In the genomic region with DNA sequence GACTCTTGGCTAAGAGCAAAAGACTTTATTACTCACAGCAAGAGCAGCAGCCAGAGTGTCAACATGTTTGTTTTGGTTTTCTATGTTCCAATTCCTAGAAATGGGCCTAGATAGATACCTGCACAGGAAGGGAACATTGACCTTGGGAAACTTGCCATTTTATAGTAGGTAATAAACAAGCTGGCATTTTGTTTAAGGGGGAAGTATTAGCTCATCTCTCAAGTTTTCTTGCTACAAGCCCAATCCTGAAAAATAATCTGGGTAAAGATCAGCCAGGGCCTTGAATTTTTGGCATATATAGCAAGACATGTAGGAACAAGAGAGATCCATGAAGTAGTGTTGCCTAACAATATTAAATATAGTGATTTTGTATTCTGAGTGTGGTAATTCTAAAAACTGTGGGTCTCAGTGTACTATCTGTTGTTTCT, we compare ENCODE assay signal across 21 cellular contexts.
"Had no signal": no experiment of that assay in that cellular context is flagged by ENCODE, and none has a peak within 500 bp of the region (broad histone marks: within the 10 kb centered on the region; RNA-seq: fewer than 3 reads in every experiment).

No MANE protein-coding gene starts in this region.

- H3K4me1 ChIP-seq: body of pancreas, gastrocnemius medialis, parathyroid adenoma, testis had no signal

- H3K36me3 ChIP-seq: gastrocnemius medialis, heart right ventricle, sigmoid colon had no signal

- H3K27ac Mint-ChIP-seq: activated naive CD8-positive, alpha-beta T cell; activated T-helper 1 cell treated with anti-CD3 and anti-CD28 coated beads, Interleukin-12 subunit alpha, Interleukin-12 subunit beta, Interleukin-2, Interleukin-4 antibody, amounts not matched to agents 30 ng/mL and 10 ng/mL and 1 ng/mL, durations not matched to agents 14 hours and 24 hours and 36 hours; immature natural killer cell; nephron; stimulated activated effector memory CD8-positive, alpha-beta T cell treated with anti-CD3 and anti-CD28 coated beads, Interleukin-12 subunit alpha, Interleukin-12 subunit beta, amount 100 ng/mL, for 72 hours; T-helper 2 cell treated with Interferon-gamma antibody and Interleukin-4, amounts not matched to agents 5 μg/mL and 100 μg/mL, for 36 hours; type B pancreatic cell had no signal

- H3K36me3 Mint-ChIP-seq: stimulated activated effector memory CD8-positive, alpha-beta T cell treated with anti-CD3 and anti-CD28 coated beads, Interleukin-12 subunit alpha, Interleukin-12 subunit beta, amount 100 ng/mL, for 72 hours; type B pancreatic cell had no signal

- H3K27me3 Mint-ChIP-seq: activated naive CD8-positive, alpha-beta T cell; type B pancreatic cell had no signal

- H3K4me3 Mint-ChIP-seq: activated naive CD8-positive, alpha-beta T cell; activated T-helper 1 cell treated with anti-CD3 and anti-CD28 coated beads, Interleukin-12 subunit alpha, Interleukin-12 subunit beta, Interleukin-2, Interleukin-4 antibody, amounts not matched to agents 30 ng/mL and 10 ng/mL and 1 ng/mL, durations not matched to agents 14 hours and 24 hours and 36 hours; immature natural killer cell; nephron; stimulated activated effector memory CD8-positive, alpha-beta T cell treated with anti-CD3 and anti-CD28 coated beads, Interleukin-12 subunit alpha, Interleukin-12 subunit beta, amount 100 ng/mL, for 72 hours; T-helper 2 cell treated with Interferon-gamma antibody and Interleukin-4, amounts not matched to agents 5 μg/mL and 100 μg/mL, for 36 hours; type B pancreatic cell had no signal

- H3K27me3 ChIP-seq: body of pancreas, gastrocnemius medialis, heart right ventricle, sigmoid colon, testis had no signal

- H3K4me3 ChIP-seq: body of pancreas, gastrocnemius medialis, heart right ventricle, lung, sigmoid colon, SK-N-MC, testis had no signal

- H3K4me1 Mint-ChIP-seq: immature natural killer cell; nephron; stimulated activated effector memory CD8-positive, alpha-beta T cell treated with anti-CD3 and anti-CD28 coated beads, Interleukin-12 subunit alpha, Interleukin-12 subunit beta, amount 100 ng/mL, for 72 hours had no signal

- H3K27ac ChIP-seq: body of pancreas, gastrocnemius medialis, heart right ventricle, parathyroid adenoma, sigmoid colon, SK-N-MC, testis had no signal

- H3K9me3 ChIP-seq: body of pancreas, gastrocnemius medialis, testis had no signal

- DNase-seq: activated CD4-positive, alpha-beta T cell treated with anti-CD3 and anti-CD28 coated beads, Interleukin-2, amount 50 U/mL, for 4 hours; activated gamma-delta T cell treated with Interleukin-2 at 50 U/mL for 16 hours; amygdala; body of pancreas; central memory CD4-positive, alpha-beta T cell; gastrocnemius medialis; heart right ventricle; immature natural killer cell; midbrain; sigmoid colon; stimulated activated CD4-positive, alpha-beta T cell treated with anti-CD3 and anti-CD28 coated beads, Interleukin-4, amount 100 ng/mL, for 24 hours; testis had no signal

- ATAC-seq: body of pancreas; gastrocnemius medialis; heart right ventricle; stimulated activated effector memory CD8-positive, alpha-beta T cell treated with anti-CD3 and anti-CD28 coated beads, Interleukin-12 subunit alpha, Interleukin-12 subunit beta, amount 100 ng/mL, for 72 hours had no signal
